ENCODE assay signal across 16 cellular contexts in the genomic region with DNA sequence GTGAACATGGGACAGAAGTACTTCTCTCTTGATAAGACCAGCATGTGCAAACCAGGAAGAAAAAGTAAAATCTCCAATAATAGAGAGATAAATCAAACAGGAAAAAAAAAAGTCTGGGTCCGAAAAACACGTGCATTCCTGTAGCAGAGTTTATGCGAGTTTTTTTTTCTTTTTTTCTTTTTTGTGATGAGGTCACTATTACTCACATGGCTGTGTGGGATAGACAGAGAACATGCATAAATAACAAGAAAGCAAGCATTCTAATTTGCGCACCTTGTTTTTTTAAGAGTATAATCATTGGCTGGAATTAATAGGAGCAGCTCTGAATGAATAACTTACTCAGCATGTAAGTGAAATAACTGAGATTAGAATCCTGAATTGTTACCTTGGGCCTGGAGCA.
DNase-seq lines count a peak whose midpoint lies in the region; ATAC-seq and TF ChIP-seq lines count a peak whose summit lies in the region.
"Had no signal": no experiment of that assay in that cellular context is flagged by ENCODE, and none has a peak within 500 bp of the region (broad histone marks: within the 10 kb centered on the region; RNA-seq: fewer than 3 reads in every experiment).

No MANE protein-coding gene starts in this region.

- no peaks in the 10 kb centered on the region for H3K36me3 ChIP-seq in suprapubic skin
- H3K36me3 ChIP-seq in neural progenitor cell, result no peaks in the 10 kb centered on the region
- H3K36me3 ChIP-seq: BLaER1 treated with 17β-estradiol and CSF1 and Interleukin-3, amounts not matched to agents 10 nM and 100 nM had no signal

- no peak overlapping the region for H3K4me2 ChIP-seq in neural progenitor cell

- DNase-seq in HT1080 (ENCODE audit: low read depth) (peak; percentile 76), astrocyte of the spinal cord (ENCODE audit: low read depth, low spot score) (peak; percentile 59), islet precursor cell (peak; percentile 0), suprapubic skin (ENCODE audit: low spot score in 2 of 2) (no peak), amygdala (lab: John Stamatoyannopoulos, UW) (no peak), neural progenitor cell (ENCODE audit: low spot score) (no peak)
- DNase-seq: activated naive CD8-positive, alpha-beta T cell treated with anti-CD3 and anti-CD28 coated beads, Interleukin-2, amount 10 ng/mL, durations not matched to agents 7 days and 5 days; activated T-cell treated with anti-CD3 and anti-CD28 coated beads, Interleukin-2, amount 50 U/mL, for 48 hours; MV-4-11; NCI-H2171; SHP77 treated with DMSO at 0.1 percent for 48 hours; stimulated activated CD4-positive, alpha-beta T cell treated with anti-CD3 and anti-CD28 coated beads, Interleukin-15, amount 100 ng/mL, for 24 hours had no signal

- H3K4me1 Mint-ChIP-seq in neural progenitor cell, result peaks cover 11% of the 10 kb centered on the region
- H3K4me1 Mint-ChIP-seq: activated naive CD8-positive, alpha-beta T cell treated with anti-CD3 and anti-CD28 coated beads, Interleukin-2, amount 10 ng/mL, durations not matched to agents 7 days and 5 days had no signal

- 35% methylated on average over 4 of the region's 4 CpGs for WGBS in suprapubic skin

- in situ Hi-C loops in astrocyte of the spinal cord (cut with HindIII; ENCODE audit: low sequenced_read_pairs), result no loop called here

- no peak overlapping the region for H3K9ac ChIP-seq in neural progenitor cell
- H3K9ac ChIP-seq: BLaER1 treated with 17β-estradiol and CSF1 and Interleukin-3, amounts not matched to agents 10 nM and 100 nM had no signal

- H3K36me3 Mint-ChIP-seq in neural progenitor cell, result no peaks in the 10 kb centered on the region
- H3K36me3 Mint-ChIP-seq: activated naive CD8-positive, alpha-beta T cell treated with anti-CD3 and anti-CD28 coated beads, Interleukin-2, amount 10 ng/mL, durations not matched to agents 7 days and 5 days had no signal

- TF ChIP-seq CTCF in astrocyte of the spinal cord (IDR thresholded peaks at IDR 0.05; ENCODE audit: low read depth, low read length) (no peak), suprapubic skin (IDR thresholded peaks at IDR 0.05) (no peak), neural progenitor cell (IDR thresholded peaks at IDR 0.05) (no peak)

- no peaks in the 10 kb centered on the region for H3K27me3 Mint-ChIP-seq in neural progenitor cell (ENCODE audit: insufficient read depth, low read depth)

- no peaks in the 10 kb centered on the region for H3K79me2 ChIP-seq in neural progenitor cell (ENCODE audit: low read depth)

- H3K9me3 Mint-ChIP-seq in neural progenitor cell, result peaks cover 4% of the 10 kb centered on the region
- H3K9me3 Mint-ChIP-seq: activated naive CD8-positive, alpha-beta T cell treated with anti-CD3 and anti-CD28 coated beads, Interleukin-2, amount 10 ng/mL, durations not matched to agents 7 days and 5 days had no signal

- ATAC-seq in GM19324 (IDR thresholded peaks at IDR 0.05; ENCODE audit: low FRiP score, unreplicated experiment), result no peak

- no peak for TF ChIP-seq EP300 in suprapubic skin (IDR thresholded peaks at IDR 0.05)

- H3K27me3 ChIP-seq in suprapubic skin, result no peaks in the 10 kb centered on the region
- no peaks in the 10 kb centered on the region for H3K27me3 ChIP-seq in neural progenitor cell
- H3K27me3 ChIP-seq: BLaER1 treated with 17β-estradiol and CSF1 and Interleukin-3, amounts not matched to agents 10 nM and 100 nM had no signal

- H3K4me3 ChIP-seq in astrocyte of the spinal cord (ENCODE audit: low read depth, low read length), result no peak overlapping the region
- no peak overlapping the region for H3K4me3 ChIP-seq in suprapubic skin
- H3K4me3 ChIP-seq in neural progenitor cell, result no peak overlapping the region
- H3K4me3 ChIP-seq: BLaER1 treated with 17β-estradiol and CSF1 and Interleukin-3, amounts not matched to agents 10 nM and 100 nM; coronary artery; mucosa of descending colon had no signal

- H2AFZ ChIP-seq in neural progenitor cell (replicated peaks), result no peak overlapping the region

- no peak for TF ChIP-seq POLR2A in suprapubic skin (IDR thresholded peaks at IDR 0.05)

- H3F3A ChIP-seq in neural progenitor cell (ENCODE audit: low read depth), result no peaks in the 10 kb centered on the region

- H3K27ac ChIP-seq in suprapubic skin (peak overlapping the region; percentile 76), neural progenitor cell (no peak overlapping the region)
- H3K27ac ChIP-seq: coronary artery had no signal

- no peak overlapping the region for H3K4me3 Mint-ChIP-seq in neural progenitor cell
- H3K4me3 Mint-ChIP-seq: activated naive CD8-positive, alpha-beta T cell treated with anti-CD3 and anti-CD28 coated beads, Interleukin-2, amount 10 ng/mL, durations not matched to agents 7 days and 5 days had no signal

- H3K9me3 ChIP-seq in suprapubic skin (no peaks in the 10 kb centered on the region), neural progenitor cell (ENCODE audit: low read depth) (no peaks in the 10 kb centered on the region)
- H3K9me3 ChIP-seq: BLaER1 treated with 17β-estradiol and CSF1 and Interleukin-3, amounts not matched to agents 10 nM and 100 nM; mucosa of descending colon had no signal

- H3K27ac Mint-ChIP-seq in neural progenitor cell, result no peak overlapping the region
- H3K27ac Mint-ChIP-seq: activated naive CD8-positive, alpha-beta T cell treated with anti-CD3 and anti-CD28 coated beads, Interleukin-2, amount 10 ng/mL, durations not matched to agents 7 days and 5 days had no signal

- H3K4me1 ChIP-seq in suprapubic skin (peaks cover 19% of the 10 kb centered on the region), neural progenitor cell (no peaks in the 10 kb centered on the region)

- no peaks in the 10 kb centered on the region for H4K20me1 ChIP-seq in neural progenitor cell (ENCODE audit: low read depth)
- H4K20me1 ChIP-seq: BLaER1 treated with 17β-estradiol and CSF1 and Interleukin-3, amounts not matched to agents 10 nM and 100 nM had no signal

Comparison
In these comparisons a context has a peak if more than half of its experiments do, and no peak if none do; other contexts are left out.
1. DNase-seq: peak in HT1080 (single experiment), astrocyte of the spinal cord (single experiment) and islet precursor cell (single experiment); none in suprapubic skin (0 of 2), amygdala (0 of 56) and neural progenitor cell (single experiment).